ENCODE assay signal across 1 cellular context in genomic region chr2:85773692-85774091, GRCh38.
TF ChIP-seq lines count a peak whose summit lies in the region.

No MANE protein-coding gene starts in this region.

TF ChIP-seq in endothelial cell of umbilical vein, 7 proteins besides CTCF, POLR2A, EP300 and RAD21 (continued from another document):
- no peak for TF ChIP-seq EZH2 (IDR thresholded peaks at IDR 0.05; ENCODE audit: borderline replicate concordance, low read depth, low read length, severe bottlenecking)
